ENCODE assay signal across 17 cellular contexts in genomic region chr7:88072715-88073055, GRCh38.
DNase-seq lines count a peak whose midpoint lies in the region; ATAC-seq, FAIRE-seq and TF ChIP-seq lines count a peak whose summit lies in the region.
"Had no signal": no experiment of that assay in that cellular context is flagged by ENCODE, and none has a peak within 500 bp of the region (broad histone marks: within the 10 kb centered on the region; RNA-seq: fewer than 3 reads in every experiment).

No MANE protein-coding gene starts in this region.

- TF ChIP-seq CTCF in H9 (conservative IDR thresholded peaks at IDR 0.05) (no peak), D721Med (IDR thresholded peaks at IDR 0.05; ENCODE audit: insufficient read depth, missing control alignments) (no peak)

- no peaks in the 10 kb centered on the region for H4K20me1 ChIP-seq in H9 (ENCODE audit: control insufficient read depth, insufficient read depth, insufficient read length)

- no peak overlapping the region for H2BK5ac ChIP-seq in H9 (ENCODE audit: insufficient read length, low read length)

- H3K23ac ChIP-seq in H9 (ENCODE audit: insufficient read length, low read depth, low read length) = no peak overlapping the region

- H2BK12ac ChIP-seq in H9 (ENCODE audit: insufficient read length, low read depth, low read length) = no peak overlapping the region

- no peaks in the 10 kb centered on the region for H3K9me3 ChIP-seq in H9 (ENCODE audit: control insufficient read depth, low read depth, low read length)
- H3K9me3 ChIP-seq: SJSA1, testis had no signal

- no peak overlapping the region for H2AFZ ChIP-seq in H9 (ENCODE audit: low read length)

- H3K79me1 ChIP-seq in H9 (ENCODE audit: insufficient read depth, low read depth, low read length, poor library complexity, severe bottlenecking) = no peaks in the 10 kb centered on the region

- no peak overlapping the region for H3K56ac ChIP-seq in H9 (ENCODE audit: insufficient read length, low read depth, low read length)

- H3K14ac ChIP-seq in H9 (ENCODE audit: insufficient read depth, low read length) = no peak overlapping the region

- no peak overlapping the region for H3K9ac ChIP-seq in H9 (ENCODE audit: extremely low read depth, insufficient read length, low read length)

- no peak overlapping the region for H4K5ac ChIP-seq in H9 (ENCODE audit: insufficient read length, low read depth, low read length)

- H2AK5ac ChIP-seq in H9 (ENCODE audit: insufficient read length, low read length) = no peak overlapping the region

- H3K18ac ChIP-seq in H9 (ENCODE audit: insufficient read length, low read depth, low read length) = no peak overlapping the region

- H3K4me3 Mint-ChIP-seq in H9 = no peak overlapping the region
- H3K4me3 Mint-ChIP-seq: activated CD8-positive, alpha-beta T cell treated with anti-CD3 and anti-CD28 coated beads for 36 hours had no signal

- peaks cover 9 to 13% of the 10 kb centered on the region in 2 experiments for H3K9me3 Mint-ChIP-seq in H9
- H3K9me3 Mint-ChIP-seq: activated CD8-positive, alpha-beta T cell treated with anti-CD3 and anti-CD28 coated beads for 36 hours had no signal

- FAIRE-seq in D721Med (lab: Jason Lieb, UNC) = no peak

- peaks cover 9 to 12% of the 10 kb centered on the region in 2 experiments for H3K4me1 Mint-ChIP-seq in H9

- H3K4me1 ChIP-seq in H9 (ENCODE audit: insufficient read depth, low read length) = peaks cover 2% of the 10 kb centered on the region; the same call in 1 of the 2 replicates
- H3K4me1 ChIP-seq: SJSA1, testis had no signal

- H4K91ac ChIP-seq in H9 (ENCODE audit: insufficient read length, low read depth, low read length) = no peak overlapping the region

- no CpG with 5 or more reads among the region's 1 CpG for WGBS in H9 (ENCODE audit: extremely low coverage, insufficient read length, low lambda C conversion rate)

- no peak overlapping the region for H3T11ph ChIP-seq in H9 (ENCODE audit: low read length)

- no peaks in the 10 kb centered on the region for H3K23me2 ChIP-seq in H9 (ENCODE audit: insufficient read length, low read depth, low read length, poor library complexity, severe bottlenecking)

- peak overlapping the region in 2 of 3 experiments; percentile 14 to 40; a peak in 2 of 7 replicates for H3K27ac Mint-ChIP-seq in H9
- H3K27ac Mint-ChIP-seq: activated CD8-positive, alpha-beta T cell treated with anti-CD3 and anti-CD28 coated beads for 36 hours; progenitor cell of endocrine pancreas had no signal

- DNase-seq in COR-L47 (lab: John Stamatoyannopoulos, UW) (peak; percentile 30), H9 (no peak), A172 (ENCODE audit: low spot score) (no peak), GM19238 (ENCODE audit: insufficient read length, low spot score) (no peak), D721Med (ENCODE audit: insufficient read length, low spot score) (no peak)
- no peak for DNase-seq in stimulated activated CD4-positive, alpha-beta T cell treated with anti-CD3 and anti-CD28 coated beads, Interleukin-2, amount 100 ng/mL, for 48 hours
- DNase-seq: activated CD8-positive, alpha-beta T cell treated with anti-CD3 and anti-CD28 coated beads for 36 hours; activated gamma-delta T cell treated with Interleukin-2 at 50 U/mL for 16 hours; hippocampal formation; left colon; NCI-H2171; stimulated activated CD4-positive, alpha-beta T cell treated with anti-CD3 and anti-CD28 coated beads, Interleukin-12 subunit alpha, Interleukin-12 subunit beta, amount 100 ng/mL, for 4 hours; testis had no signal

- no peaks in the 10 kb centered on the region for H3K79me2 ChIP-seq in H9 (ENCODE audit: insufficient read depth, low read length)

- no peak overlapping the region for H2BK15ac ChIP-seq in H9 (ENCODE audit: low read depth, low read length)

- H2BK120ac ChIP-seq in H9 (ENCODE audit: low read depth, low read length, poor library complexity, severe bottlenecking) = no peak overlapping the region

- no peak overlapping the region for H4K8ac ChIP-seq in H9 (replicated peaks; ENCODE audit: insufficient read length, low read depth, low read length)

- peak; percentile 19 for ATAC-seq in GM19043 (IDR thresholded peaks at IDR 0.05; ENCODE audit: low read depth, unreplicated experiment)
- ATAC-seq in HG03280 (IDR thresholded peaks at IDR 0.05; ENCODE audit: unreplicated experiment) = peak; percentile 34
- ATAC-seq: activated CD8-positive, alpha-beta T cell treated with anti-CD3 and anti-CD28 coated beads for 36 hours; left colon had no signal

- no peaks in the 10 kb centered on the region for H3K27me3 Mint-ChIP-seq in H9 (ENCODE audit: low read depth)
- H3K27me3 Mint-ChIP-seq: activated CD8-positive, alpha-beta T cell treated with anti-CD3 and anti-CD28 coated beads for 36 hours; progenitor cell of endocrine pancreas had no signal

- H3K4ac ChIP-seq in H9 (ENCODE audit: low read depth, low read length) = no peak overlapping the region

- peaks cover 15 to 22% (median 15%) of the 10 kb centered on the region in 3 experiments for H3K36me3 Mint-ChIP-seq in H9 (ENCODE audit: insufficient read depth in 1 of 3, low read depth in 3 of 3)

- no peak overlapping the region for H3K27ac ChIP-seq in H9 (ENCODE audit: insufficient read length, low read depth, low read length)
- H3K27ac ChIP-seq: SJSA1, testis had no signal

- H3K27me3 ChIP-seq in H9 (ENCODE audit: insufficient read depth, low read length) = no peaks in the 10 kb centered on the region
- H3K27me3 ChIP-seq: SJSA1, testis had no signal

- H3K4me2 ChIP-seq in H9 (ENCODE audit: insufficient read depth, insufficient read length, low read length) = no peak overlapping the region

- no peak overlapping the region for H2BK20ac ChIP-seq in H9 (ENCODE audit: low read depth, low read length, poor library complexity, severe bottlenecking)
